In genomic region chr14:20989464-20989786, GRCh38 we compare ENCODE assay signal across 10 cellular contexts. TPM values are rescaled to one million over a fixed set of nuclear protein-coding genes. Genes with fewer than 3 reads are reported as not detected.
DNase-seq lines count a peak whose midpoint lies in the region; ATAC-seq and TF ChIP-seq lines count a peak whose summit lies in the region.
"Had no signal": no experiment of that assay in that cellular context is flagged by ENCODE, and none has a peak within 500 bp of the region (broad histone marks: within the 10 kb centered on the region; RNA-seq: fewer than 3 reads in every experiment).

No MANE protein-coding gene starts in this region.

- H3K36me3 Mint-ChIP-seq in brain: peaks cover 33% of the 10 kb centered on the region
- peaks cover 15% of the 10 kb centered on the region for H3K36me3 Mint-ChIP-seq in mesothelial cell of epicardium

- intact Hi-C loops in heart left ventricle (cut with DNase I): no loop called here
- intact Hi-C loops in left cardiac atrium (cut with DNase I): no loop called here
- intact Hi-C loops in uterus (cut with DNase I; ENCODE audit: low total_unique reads): no loop called here

- H3K27ac ChIP-seq in heart left ventricle (peak overlapping the region; percentile 73 to 91 (median 81)), uterus (peak overlapping the region; percentile 83 to 91)

- WGBS in heart left ventricle, 4 donors: 0 to 2% (median 1%) methylated on average over 11 of the region's 11 CpGs

- TF ChIP-seq CTCF in heart left ventricle (IDR thresholded peaks at IDR 0.05) (no peak), brain (conservative IDR thresholded peaks at IDR 0.05) (no peak), mesothelial cell of epicardium (IDR thresholded peaks at IDR 0.05; ENCODE audit: unreplicated experiment) (no peak), uterus (IDR thresholded peaks at IDR 0.05) (no peak)

- H3K4me3 ChIP-seq in heart left ventricle (peak overlapping the region in 11 of 12 donors; percentile 71 to 97 (median 85)), uterus (peak overlapping the region; percentile 20 to 87)

- H3K27me3 ChIP-seq in heart left ventricle: no peaks in the 10 kb centered on the region
- H3K27me3 ChIP-seq in uterus: no peaks in the 10 kb centered on the region

- H3K9me3 ChIP-seq in heart left ventricle (no peaks in the 10 kb centered on the region), uterus (no peaks in the 10 kb centered on the region)

- H3K27me3 Mint-ChIP-seq in brain (peaks cover 32% of the 10 kb centered on the region), mesothelial cell of epicardium (ENCODE audit: low read depth) (no peaks in the 10 kb centered on the region)

- ATAC-seq in heart left ventricle (no peak), left cardiac atrium (no peak)

- H3K4me1 Mint-ChIP-seq in brain (peaks cover 42% of the 10 kb centered on the region), mesothelial cell of epicardium (peaks cover 20% of the 10 kb centered on the region)

- no peak for DNase-seq in heart left ventricle
- DNase-seq in left cardiac atrium: no peak
- DNase-seq in mesothelial cell of epicardium (ENCODE audit: low spot score in 2 of 2, unreplicated experiment in 2 of 2): no peak
- no peak for DNase-seq in uterus
- no peak for DNase-seq in NCI-H524 (lab: John Stamatoyannopoulos, UW)
- no peak for DNase-seq in NCI-H1105 treated with DMSO at 0.1 percent for 48 hours (lab: John Stamatoyannopoulos, UW)
- DNase-seq in activated CD4-positive, alpha-beta T cell treated with anti-CD3 and anti-CD28 coated beads, Interleukin-2, amount 50 U/mL, for 48 hours: no peak

- TF ChIP-seq POLR2A in heart left ventricle (IDR thresholded peaks at IDR 0.05) (no peak), uterus (IDR thresholded peaks at IDR 0.05) (no peak)

- H3K9me3 Mint-ChIP-seq in brain (peaks cover 0 to 4% (median 0%) of the 10 kb centered on the region in 5 experiments), mesothelial cell of epicardium (no peaks in the 10 kb centered on the region)

- H3K4me3 Mint-ChIP-seq in brain: peak overlapping the region; percentile 84 to 98 (median 92)
- peak overlapping the region; percentile 93 for H3K4me3 Mint-ChIP-seq in mesothelial cell of epicardium

- H3K4me1 ChIP-seq in heart left ventricle (peaks cover 3 to 47% (median 22%) of the 10 kb centered on the region in 12 donors), uterus (peaks cover 0 to 15% of the 10 kb centered on the region in 2 donors)

- H3K36me3 ChIP-seq in heart left ventricle: peaks cover 0 to 35% (median 26%) of the 10 kb centered on the region in 9 donors
- no peaks in the 10 kb centered on the region for H3K36me3 ChIP-seq in uterus

- H3K27ac Mint-ChIP-seq in brain: peak overlapping the region; percentile 82 to 95 (median 93)
- H3K27ac Mint-ChIP-seq in mesothelial cell of epicardium: peak overlapping the region; percentile 98

RNA-seq across cellular contexts. Expression of gene METTL17, which starts 0.4 kb away (rescaled TPM):
- total RNA-seq in heart left ventricle (10 to 100 TPM; 31.3 to 59.5 (median 43.2) TPM), left cardiac atrium (10 to 100 TPM; 33.8 to 39.0 TPM), mesothelial cell of epicardium (72.4 to 78.7 TPM (median 73.4 TPM) in 3 replicates), uterus (10 to 100 TPM; 46.6 to 73.5 (median 65.9) TPM)
- polyA plus RNA-seq in heart left ventricle (10 to 100 TPM; 51.0 to 53.2 TPM), brain (ENCODE audit: insufficient read depth, low read depth, low replicate concordance) (16.4 TPM)

RNA-seq across cellular contexts. Expression of gene SLC39A2, which starts 9.7 kb away (rescaled TPM):
- total RNA-seq in heart left ventricle: not detected
- polyA plus RNA-seq in heart left ventricle: not detected
- total RNA-seq in left cardiac atrium: not detected
- not detected for polyA plus RNA-seq in brain (ENCODE audit: insufficient read depth, low read depth, low replicate concordance)
- total RNA-seq in mesothelial cell of epicardium: 2.7 to 3.3 TPM (median 3.1 TPM) in 3 replicates
- total RNA-seq in uterus: under 1 TPM in 2 of 4 donors, not detected in 2; 0.52 to 0.97 TPM
- total RNA-seq: G401 had no signal

RNA-seq across cellular contexts. Expression of gene RNASE2, which starts 34.1 kb away (rescaled TPM):
- total RNA-seq in heart left ventricle: 10 to 100 TPM in 1 of 9 donors, 1 to 10 TPM in 3, under 1 TPM in 2, not detected in 3; 0.80 to 16.6 (median 2.0) TPM
- polyA plus RNA-seq in heart left ventricle: 1 to 10 TPM; 2.1 to 4.5 TPM
- 1 to 10 TPM; 1.6 to 3.8 TPM for total RNA-seq in left cardiac atrium
- 1.2 TPM for polyA plus RNA-seq in brain (ENCODE audit: insufficient read depth, low read depth, low replicate concordance)
- total RNA-seq in mesothelial cell of epicardium: not detected in 3 replicates
- 1 to 10 TPM in 2 of 4 donors, under 1 TPM in 1, not detected in 1; 0.51 to 1.8 (median 1.0) TPM for total RNA-seq in uterus
- total RNA-seq: G401, HT1080 had no signal

RNA-seq across cellular contexts. Expression of gene NDRG2, which starts 35.4 kb away (rescaled TPM):
- 100 to 1,000 TPM; 187 to 661 (median 301) TPM for total RNA-seq in heart left ventricle
- 100 to 1,000 TPM; 314 to 339 TPM for polyA plus RNA-seq in heart left ventricle
- 100 to 1,000 TPM; 212 to 215 TPM for total RNA-seq in left cardiac atrium
- polyA plus RNA-seq in brain (ENCODE audit: insufficient read depth, low read depth, low replicate concordance): 870 TPM
- total RNA-seq in mesothelial cell of epicardium: 104 to 105 TPM (median 104 TPM) in 3 replicates
- total RNA-seq in uterus: 100 to 1,000 TPM; 111 to 563 (median 200) TPM

RNA-seq across cellular contexts. Expression of gene TPPP2, which starts 40.6 kb away (rescaled TPM):
- total RNA-seq in heart left ventricle: 1 to 10 TPM in 3 of 9 donors, under 1 TPM in 4, not detected in 2; 0.54 to 2.8 (median 0.99) TPM
- polyA plus RNA-seq in heart left ventricle: under 1 TPM; 0.65 to 0.96 TPM
- 1 to 10 TPM in 1 of 2 donors, under 1 TPM in 1; 0.44 to 1.6 TPM for total RNA-seq in left cardiac atrium
- polyA plus RNA-seq in brain (ENCODE audit: insufficient read depth, low read depth, low replicate concordance): not detected
- total RNA-seq in mesothelial cell of epicardium: 0.47 to 0.58 TPM in 2 of 3 replicates, not detected in the other
- total RNA-seq in uterus: under 1 TPM in 1 of 4 donors, not detected in 3; 0.67 TPM
- total RNA-seq: G401, HT1080 had no signal
